Comparison of ENCODE assay signal across 17 cellular contexts in genomic region chr6:89661559-89661958, GRCh38. TPM values are rescaled to one million over a fixed set of nuclear protein-coding genes. Genes with fewer than 3 reads are reported as not detected.
DNase-seq lines count a peak whose midpoint lies in the region; ATAC-seq and TF ChIP-seq lines count a peak whose summit lies in the region.
"Had no signal": no experiment of that assay in that cellular context is flagged by ENCODE, and none has a peak within 500 bp of the region (broad histone marks: within the 10 kb centered on the region; RNA-seq: fewer than 3 reads in every experiment).

No MANE protein-coding gene starts in this region.

- POLR2A ChIA-PET in naive thymus-derived CD8-positive, alpha-beta T cell (lab: Charles Lee) = no interaction called here

- H3K27ac ChIP-seq in H9 (ENCODE audit: insufficient read length, low read depth, low read length) (no peak overlapping the region), parathyroid adenoma (peak overlapping the region; percentile 33)
- H3K27ac ChIP-seq: 22Rv1, A549, C4-2B had no signal

- no peak overlapping the region for H3K4ac ChIP-seq in H9 (ENCODE audit: low read depth, low read length)

- no peak overlapping the region for H3T11ph ChIP-seq in H9 (ENCODE audit: low read length)

- no peaks in the 10 kb centered on the region for H3K4me1 ChIP-seq in H9 (ENCODE audit: insufficient read depth, low read length)
- peaks cover 13% of the 10 kb centered on the region for H3K4me1 ChIP-seq in parathyroid adenoma
- H3K4me1 ChIP-seq: A549, Caco-2, HAP-1 had no signal

- H3K36me3 Mint-ChIP-seq in activated naive CD4-positive, alpha-beta T cell treated with anti-CD3 and anti-CD28 coated beads, Interleukin-2, amount 50 U/mL, for 24 hours = peaks cover 20% of the 10 kb centered on the region
- peaks cover 18 to 23% of the 10 kb centered on the region in 2 donors for H3K36me3 Mint-ChIP-seq in activated naive CD4-positive, alpha-beta T cell treated with anti-CD3 and anti-CD28 coated beads, Interleukin-2, amount 50 U/mL, for 72 hours
- H3K36me3 Mint-ChIP-seq in H9 (ENCODE audit: insufficient read depth in 1 of 3, low read depth in 3 of 3) = peaks cover 72 to 92% (median 73%) of the 10 kb centered on the region in 3 experiments
- peaks cover 8% of the 10 kb centered on the region for H3K36me3 Mint-ChIP-seq in glutamatergic neuron (ENCODE audit: unreplicated experiment)
- H3K36me3 Mint-ChIP-seq in naive thymus-derived CD8-positive, alpha-beta T cell = peaks cover 10 to 90% (median 27%) of the 10 kb centered on the region in 3 donors

- H3K9ac ChIP-seq in H9 (ENCODE audit: extremely low read depth, insufficient read length, low read length) (no peak overlapping the region), parathyroid adenoma (no peak overlapping the region)

- no peak overlapping the region for H4K5ac ChIP-seq in H9 (ENCODE audit: insufficient read length, low read depth, low read length)

- H3K23ac ChIP-seq in H9 (ENCODE audit: insufficient read length, low read depth, low read length) = no peak overlapping the region

- no peak overlapping the region for H2BK5ac ChIP-seq in H9 (ENCODE audit: insufficient read length, low read length)

- no peak for DNase-seq in activated naive CD4-positive, alpha-beta T cell treated with anti-CD3 and anti-CD28 coated beads, Interleukin-2, amount 50 U/mL, for 72 hours (ENCODE audit: low spot score in 2 of 2)
- DNase-seq in H9 (no peak), glutamatergic neuron (no peak), DMS79 (lab: John Stamatoyannopoulos, UW) (no peak)
- DNase-seq in stimulated activated CD4-positive, alpha-beta T cell treated with anti-CD3 and anti-CD28 coated beads, Interleukin-15, amount 100 ng/mL, for 24 hours = no peak
- no peak for DNase-seq in naive thymus-derived CD8-positive, alpha-beta T cell
- DNase-seq: AML-193; Caco-2; CD4-positive, alpha-beta T cell; GDM1 had no signal

- no peaks in the 10 kb centered on the region for H3K9me3 Mint-ChIP-seq in activated naive CD4-positive, alpha-beta T cell treated with anti-CD3 and anti-CD28 coated beads, Interleukin-2, amount 50 U/mL, for 24 hours
- no peaks in the 10 kb centered on the region for H3K9me3 Mint-ChIP-seq in activated naive CD4-positive, alpha-beta T cell treated with anti-CD3 and anti-CD28 coated beads, Interleukin-2, amount 50 U/mL, for 72 hours
- H3K9me3 Mint-ChIP-seq in H9 (no peaks in the 10 kb centered on the region), glutamatergic neuron (ENCODE audit: unreplicated experiment) (peaks cover 5% of the 10 kb centered on the region)
- no peaks in the 10 kb centered on the region for H3K9me3 Mint-ChIP-seq in naive thymus-derived CD8-positive, alpha-beta T cell
- H3K9me3 Mint-ChIP-seq: CD4-positive, alpha-beta T cell had no signal

- WGBS in H9 (ENCODE audit: extremely low coverage, insufficient read length, low lambda C conversion rate) = no CpG with 5 or more reads among the region's 1 CpG

- H3K79me1 ChIP-seq in H9 (ENCODE audit: insufficient read depth, low read depth, low read length, poor library complexity, severe bottlenecking) = no peaks in the 10 kb centered on the region

- H2BK12ac ChIP-seq in H9 (ENCODE audit: insufficient read length, low read depth, low read length) = no peak overlapping the region

- no peak overlapping the region for H2BK15ac ChIP-seq in H9 (ENCODE audit: low read depth, low read length)

- no peaks in the 10 kb centered on the region for H3K27me3 ChIP-seq in H9 (ENCODE audit: insufficient read depth, low read length)
- no peaks in the 10 kb centered on the region for H3K27me3 ChIP-seq in parathyroid adenoma (ENCODE audit: control insufficient read depth, insufficient read depth, low read length)

- H3K27me3 Mint-ChIP-seq in activated naive CD4-positive, alpha-beta T cell treated with anti-CD3 and anti-CD28 coated beads, Interleukin-2, amount 50 U/mL, for 24 hours = no peaks in the 10 kb centered on the region
- H3K27me3 Mint-ChIP-seq in H9 (ENCODE audit: low read depth) (no peaks in the 10 kb centered on the region), glutamatergic neuron (ENCODE audit: unreplicated experiment) (peaks cover 2% of the 10 kb centered on the region)
- H3K27me3 Mint-ChIP-seq in naive thymus-derived CD8-positive, alpha-beta T cell = no peaks in the 10 kb centered on the region
- H3K27me3 Mint-ChIP-seq: CD4-positive, alpha-beta T cell had no signal

- no peak overlapping the region for H4K8ac ChIP-seq in H9 (replicated peaks; ENCODE audit: insufficient read length, low read depth, low read length)

- H3K79me2 ChIP-seq in H9 (ENCODE audit: insufficient read depth, low read length) = no peaks in the 10 kb centered on the region
- H3K79me2 ChIP-seq in parathyroid adenoma = peaks cover 3% of the 10 kb centered on the region

- H2BK20ac ChIP-seq in H9 (ENCODE audit: low read depth, low read length, poor library complexity, severe bottlenecking) = no peak overlapping the region

- H3K23me2 ChIP-seq in H9 (ENCODE audit: insufficient read length, low read depth, low read length, poor library complexity, severe bottlenecking) = no peaks in the 10 kb centered on the region

- H4K20me1 ChIP-seq in H9 (ENCODE audit: control insufficient read depth, insufficient read depth, insufficient read length) = no peaks in the 10 kb centered on the region

- H3K18ac ChIP-seq in H9 (ENCODE audit: insufficient read length, low read depth, low read length) = no peak overlapping the region

- no peak overlapping the region for H3K4me3 Mint-ChIP-seq in activated naive CD4-positive, alpha-beta T cell treated with anti-CD3 and anti-CD28 coated beads, Interleukin-2, amount 50 U/mL, for 24 hours
- H3K4me3 Mint-ChIP-seq in H9 (no peak overlapping the region), glutamatergic neuron (ENCODE audit: unreplicated experiment) (no peak overlapping the region)
- H3K4me3 Mint-ChIP-seq in naive thymus-derived CD8-positive, alpha-beta T cell = no peak overlapping the region
- H3K4me3 Mint-ChIP-seq: CD4-positive, alpha-beta T cell had no signal

- H3K4me2 ChIP-seq in H9 (ENCODE audit: insufficient read depth, insufficient read length, low read length) = no peak overlapping the region
- H3K4me2 ChIP-seq in parathyroid adenoma (ENCODE audit: low read length) = peak overlapping the region; percentile 34
- H3K4me2 ChIP-seq: A549 had no signal

- H2BK120ac ChIP-seq in H9 (ENCODE audit: low read depth, low read length, poor library complexity, severe bottlenecking) = no peak overlapping the region

- no peak overlapping the region for H3K56ac ChIP-seq in H9 (ENCODE audit: insufficient read length, low read depth, low read length)

- H2AFZ ChIP-seq in H9 (ENCODE audit: low read length) (no peak overlapping the region), parathyroid adenoma (no peak overlapping the region)

- H4K91ac ChIP-seq in H9 (ENCODE audit: insufficient read length, low read depth, low read length) = no peak overlapping the region

- no peak for TF ChIP-seq CTCF in H9 (conservative IDR thresholded peaks at IDR 0.05)
- TF ChIP-seq CTCF in glutamatergic neuron (IDR thresholded peaks at IDR 0.05; ENCODE audit: partially characterized antibody, unreplicated experiment) = no peak
- TF ChIP-seq CTCF in parathyroid adenoma (IDR thresholded peaks at IDR 0.05) = no peak

- H3K14ac ChIP-seq in H9 (ENCODE audit: insufficient read depth, low read length) = no peak overlapping the region

- H3K9me3 ChIP-seq in H9 (ENCODE audit: control insufficient read depth, low read depth, low read length) (no peaks in the 10 kb centered on the region), parathyroid adenoma (ENCODE audit: control insufficient read depth, low read length) (no peaks in the 10 kb centered on the region)
- H3K9me3 ChIP-seq: A549, Caco-2, HAP-1 had no signal

- H3K36me3 ChIP-seq in parathyroid adenoma (ENCODE audit: control insufficient read depth, insufficient read depth, low read length) = no peaks in the 10 kb centered on the region

- no peak overlapping the region for H3K4me3 ChIP-seq in parathyroid adenoma (ENCODE audit: low read depth, low read length)
- H3K4me3 ChIP-seq: A549, HAP-1 had no signal

- ATAC-seq in activated naive CD4-positive, alpha-beta T cell treated with anti-CD3 and anti-CD28 coated beads, Interleukin-2, amount 50 U/mL, for 72 hours = no peak
- no peak for ATAC-seq in naive thymus-derived CD8-positive, alpha-beta T cell
- ATAC-seq: A549, HepG2 had no signal

- no peaks in the 10 kb centered on the region for H3K4me1 Mint-ChIP-seq in activated naive CD4-positive, alpha-beta T cell treated with anti-CD3 and anti-CD28 coated beads, Interleukin-2, amount 50 U/mL, for 24 hours
- H3K4me1 Mint-ChIP-seq in H9 (no peaks in the 10 kb centered on the region), glutamatergic neuron (ENCODE audit: low read depth, unreplicated experiment) (peaks cover 2% of the 10 kb centered on the region)
- peaks cover 0 to 2% (median 0%) of the 10 kb centered on the region in 4 donors for H3K4me1 Mint-ChIP-seq in naive thymus-derived CD8-positive, alpha-beta T cell

- H2AK5ac ChIP-seq in H9 (ENCODE audit: insufficient read length, low read length) = no peak overlapping the region

- peak overlapping the region; percentile 14 for H3K27ac Mint-ChIP-seq in activated naive CD4-positive, alpha-beta T cell treated with anti-CD3 and anti-CD28 coated beads, Interleukin-2, amount 50 U/mL, for 24 hours
- H3K27ac Mint-ChIP-seq in activated naive CD4-positive, alpha-beta T cell treated with anti-CD3 and anti-CD28 coated beads, Interleukin-2, amount 50 U/mL, for 72 hours = peak overlapping the region in 1 of 2 donors; percentile 53
- H3K27ac Mint-ChIP-seq in H9 (peak overlapping the region in 2 of 3 experiments; percentile 69 to 73; a peak in 2 of 7 replicates), glutamatergic neuron (ENCODE audit: unreplicated experiment) (peak overlapping the region; percentile 96)
- no peak overlapping the region for H3K27ac Mint-ChIP-seq in naive thymus-derived CD8-positive, alpha-beta T cell
- H3K27ac Mint-ChIP-seq: CD4-positive, alpha-beta T cell had no signal

RNA-seq across cellular contexts. Expression of gene LYRM2, which starts 23.0 kb away (rescaled TPM):
- total RNA-seq in activated naive CD4-positive, alpha-beta T cell treated with anti-CD3 and anti-CD28 coated beads, Interleukin-2, amount 50 U/mL, for 72 hours = 10 to 100 TPM; 17.3 to 21.5 TPM
- 29.3 and 29.8 TPM in 2 replicates for total RNA-seq in H9 (2021)
- total RNA-seq in glutamatergic neuron (ENCODE audit: unreplicated experiment) = 30.2 TPM
- total RNA-seq in naive thymus-derived CD8-positive, alpha-beta T cell = 10 to 100 TPM; 39.2 to 42.2 TPM
- polyA plus RNA-seq in naive thymus-derived CD8-positive, alpha-beta T cell = 10 to 100 TPM; 64.5 to 74.1 (median 66.0) TPM

Comparison
In these comparisons a context has a peak if more than half of its experiments do, and no peak if none do; other contexts are left out.
1. H3K27ac Mint-ChIP-seq: peak in activated naive CD4-positive, alpha-beta T cell treated with anti-CD3 and anti-CD28 coated beads, Interleukin-2, amount 50 U/mL, for 24 hours (single experiment), H9 (2 of 3) and glutamatergic neuron (single experiment); none in naive thymus-derived CD8-positive, alpha-beta T cell (0 of 10).